Comparison of ENCODE assay signal across 3 cellular contexts in genomic region chr3:129061888-129062834, GRCh38.
TF ChIP-seq lines count a peak whose summit lies in the region.

No MANE protein-coding gene starts in this region.

TF ChIP-seq in SK-N-SH, 30 proteins besides CTCF, POLR2A, EP300 and RAD21:
- TF ChIP-seq MEF2A (IDR thresholded peaks at IDR 0.05; ENCODE audit: borderline replicate concordance, low read depth), result no peak
- no peak for TF ChIP-seq ZBTB33 (IDR thresholded peaks at IDR 0.05; ENCODE audit: borderline replicate concordance, low read depth)

TF ChIP-seq in SK-N-SH treated with all-trans-retinoic acid at 6 μM for 48 hours, 23 proteins besides CTCF, POLR2A, EP300 and RAD21:
- TF ChIP-seq TOX (CRISPR knock-in tag; IDR thresholded peaks at IDR 0.05; ENCODE audit: borderline replicate concordance), result no peak
- no peak for TF ChIP-seq ZNF70 (CRISPR knock-in tag; IDR thresholded peaks at IDR 0.05)
- TF ChIP-seq CSDC2 (CRISPR knock-in tag; IDR thresholded peaks at IDR 0.05), result no peak
- no peak for TF ChIP-seq ZNF8 (CRISPR knock-in tag; IDR thresholded peaks at IDR 0.05)
- no peak for TF ChIP-seq PPARA (CRISPR knock-in tag; IDR thresholded peaks at IDR 0.05; ENCODE audit: borderline replicate concordance)
- TF ChIP-seq OSR1 (CRISPR knock-in tag; IDR thresholded peaks at IDR 0.05), result no peak
- no peak for TF ChIP-seq ZFP3 (CRISPR knock-in tag; IDR thresholded peaks at IDR 0.05)
- TF ChIP-seq RARB (CRISPR knock-in tag; IDR thresholded peaks at IDR 0.05), result no peak

TF ChIP-seq in H1, 55 proteins besides CTCF, POLR2A, EP300 and RAD21:
- no peak for TF ChIP-seq MAX (IDR thresholded peaks at IDR 0.05)
- no peak for TF ChIP-seq SUZ12 (IDR thresholded peaks at IDR 0.05; ENCODE audit: low read length)
- TF ChIP-seq KDM4A (IDR thresholded peaks at IDR 0.05; ENCODE audit: low read depth, low read length, severe bottlenecking), result no peak
- TF ChIP-seq TBP (IDR thresholded peaks at IDR 0.05; ENCODE audit: low read depth, low read length), result no peak
- no peak for TF ChIP-seq ATF3 (IDR thresholded peaks at IDR 0.05; ENCODE audit: insufficient read depth, low read depth, low read length)
TF ChIP-seq in H1: peak in this region for 0.
